Comparison of ENCODE assay signal across 19 cellular contexts in genomic region chr11:134365011-134365925, GRCh38. TPM values are rescaled to one million over a fixed set of nuclear protein-coding genes. Genes with fewer than 3 reads are reported as not detected.
DNase-seq lines count a peak whose midpoint lies in the region; ATAC-seq and TF ChIP-seq lines count a peak whose summit lies in the region.
"Had no signal": no experiment of that assay in that cellular context is flagged by ENCODE, and none has a peak within 500 bp of the region (broad histone marks: within the 10 kb centered on the region; RNA-seq: fewer than 3 reads in every experiment).

No MANE protein-coding gene starts in this region.

- 59 to 61% methylated on average over 22 of the region's 22 CpGs for WGBS in aorta, 2 donors

- no peak for TF ChIP-seq CTCF in glutamatergic neuron (IDR thresholded peaks at IDR 0.05; ENCODE audit: partially characterized antibody, unreplicated experiment)

- H3K4me3 Mint-ChIP-seq in activated naive CD8-positive, alpha-beta T cell treated with anti-CD3 and anti-CD28 coated beads for 36 hours = no peak overlapping the region
- H3K4me3 Mint-ChIP-seq in activated naive CD8-positive, alpha-beta T cell treated with anti-CD3 and anti-CD28 coated beads, Interleukin-2, amount 50 U/mL, for 24 hours = no peak overlapping the region
- no peak overlapping the region for H3K4me3 Mint-ChIP-seq in glutamatergic neuron (ENCODE audit: unreplicated experiment)
- H3K4me3 Mint-ChIP-seq in stimulated activated naive CD8-positive, alpha-beta T cell treated with anti-CD3 and anti-CD28 coated beads, Interleukin-15, amount 100 ng/mL, for 72 hours = no peak overlapping the region

- no peak overlapping the region for H3K4me3 ChIP-seq in aorta (ENCODE audit: low read length in 2 of 2)

- no peaks in the 10 kb centered on the region for H3K36me3 ChIP-seq in aorta (ENCODE audit: control insufficient read depth in 1 of 2, insufficient read depth in 2 of 2, low read length in 1 of 2)

- no peaks in the 10 kb centered on the region for H3K9me3 ChIP-seq in aorta (ENCODE audit: control insufficient read depth, low read length)

- H3K27ac Mint-ChIP-seq in activated naive CD8-positive, alpha-beta T cell treated with anti-CD3 and anti-CD28 coated beads for 36 hours = peak overlapping the region; percentile 25
- no peak overlapping the region for H3K27ac Mint-ChIP-seq in activated naive CD8-positive, alpha-beta T cell treated with anti-CD3 and anti-CD28 coated beads, Interleukin-2, amount 50 U/mL, for 24 hours
- no peak overlapping the region for H3K27ac Mint-ChIP-seq in glutamatergic neuron (ENCODE audit: unreplicated experiment)
- H3K27ac Mint-ChIP-seq in stimulated activated naive CD8-positive, alpha-beta T cell treated with anti-CD3 and anti-CD28 coated beads, Interleukin-15, amount 100 ng/mL, for 72 hours = no peak overlapping the region

- H3K9me3 Mint-ChIP-seq in activated naive CD8-positive, alpha-beta T cell treated with anti-CD3 and anti-CD28 coated beads for 36 hours = no peaks in the 10 kb centered on the region
- no peaks in the 10 kb centered on the region for H3K9me3 Mint-ChIP-seq in activated naive CD8-positive, alpha-beta T cell treated with anti-CD3 and anti-CD28 coated beads, Interleukin-2, amount 50 U/mL, for 24 hours
- peaks cover 11% of the 10 kb centered on the region for H3K9me3 Mint-ChIP-seq in glutamatergic neuron (ENCODE audit: unreplicated experiment)
- H3K9me3 Mint-ChIP-seq in stimulated activated naive CD8-positive, alpha-beta T cell treated with anti-CD3 and anti-CD28 coated beads, Interleukin-15, amount 100 ng/mL, for 72 hours = no peaks in the 10 kb centered on the region

- H3K4me1 Mint-ChIP-seq in activated naive CD8-positive, alpha-beta T cell treated with anti-CD3 and anti-CD28 coated beads for 36 hours = peaks cover 6% of the 10 kb centered on the region
- no peaks in the 10 kb centered on the region for H3K4me1 Mint-ChIP-seq in activated naive CD8-positive, alpha-beta T cell treated with anti-CD3 and anti-CD28 coated beads, Interleukin-2, amount 50 U/mL, for 24 hours
- peaks cover 9% of the 10 kb centered on the region for H3K4me1 Mint-ChIP-seq in glutamatergic neuron (ENCODE audit: low read depth, unreplicated experiment)
- H3K4me1 Mint-ChIP-seq in stimulated activated naive CD8-positive, alpha-beta T cell treated with anti-CD3 and anti-CD28 coated beads, Interleukin-15, amount 100 ng/mL, for 72 hours = peaks cover 11% of the 10 kb centered on the region

- H3K27me3 ChIP-seq in aorta (ENCODE audit: control insufficient read depth in 1 of 2, insufficient read depth in 2 of 2, low read length in 1 of 2) = no peaks in the 10 kb centered on the region

- no peak for DNase-seq in activated naive CD8-positive, alpha-beta T cell treated with anti-CD3 and anti-CD28 coated beads for 36 hours
- no peak for DNase-seq in activated naive CD8-positive, alpha-beta T cell treated with anti-CD3 and anti-CD28 coated beads, Interleukin-2, amount 50 U/mL, for 24 hours
- DNase-seq in glutamatergic neuron (peak; percentile 22), occipital lobe (lab: John Stamatoyannopoulos, UW) (peak; percentile 59), aorta (peak; percentile 26 to 61)
- DNase-seq in stimulated activated naive CD8-positive, alpha-beta T cell treated with anti-CD3 and anti-CD28 coated beads, Interleukin-15, amount 100 ng/mL, for 72 hours = no peak
- DNase-seq: 8988T, DMS153, Kasumi-1, NCI-H187 treated with DMSO at 0.1 percent for 48 hours, NCI-H2171, NCI-H446 treated with DMSO at 0.1 percent for 48 hours, SHP77 had no signal

- peaks cover 8% of the 10 kb centered on the region for H3K27me3 Mint-ChIP-seq in activated naive CD8-positive, alpha-beta T cell treated with anti-CD3 and anti-CD28 coated beads for 36 hours
- peaks cover 6% of the 10 kb centered on the region for H3K27me3 Mint-ChIP-seq in activated naive CD8-positive, alpha-beta T cell treated with anti-CD3 and anti-CD28 coated beads, Interleukin-2, amount 50 U/mL, for 24 hours
- H3K27me3 Mint-ChIP-seq in glutamatergic neuron (ENCODE audit: unreplicated experiment) = peaks cover 2% of the 10 kb centered on the region
- H3K27me3 Mint-ChIP-seq in stimulated activated naive CD8-positive, alpha-beta T cell treated with anti-CD3 and anti-CD28 coated beads, Interleukin-15, amount 100 ng/mL, for 72 hours = peaks cover 21% of the 10 kb centered on the region

- no peaks in the 10 kb centered on the region for H3K4me1 ChIP-seq in aorta (ENCODE audit: control insufficient read depth in 1 of 2, insufficient read depth in 2 of 2, low read length in 2 of 2)

- H3K27ac ChIP-seq in aorta (ENCODE audit: low read depth in 1 of 2, low read length in 2 of 2) = no peak overlapping the region
- H3K27ac ChIP-seq: C4-2B had no signal

- intact Hi-C loops in aorta (cut with DNase I) = no loop called here

- H3K36me3 Mint-ChIP-seq in activated naive CD8-positive, alpha-beta T cell treated with anti-CD3 and anti-CD28 coated beads for 36 hours = peaks cover 3% of the 10 kb centered on the region
- H3K36me3 Mint-ChIP-seq in activated naive CD8-positive, alpha-beta T cell treated with anti-CD3 and anti-CD28 coated beads, Interleukin-2, amount 50 U/mL, for 24 hours (ENCODE audit: low read depth) = no peaks in the 10 kb centered on the region
- H3K36me3 Mint-ChIP-seq in glutamatergic neuron (ENCODE audit: unreplicated experiment) = peaks cover 6% of the 10 kb centered on the region

- ATAC-seq in activated naive CD8-positive, alpha-beta T cell treated with anti-CD3 and anti-CD28 coated beads, Interleukin-2, amount 50 U/mL, for 24 hours = no peak
- no peak for ATAC-seq in aorta (ENCODE audit: low FRiP score)
- no peak for ATAC-seq in HG03520 (IDR thresholded peaks at IDR 0.05; ENCODE audit: unreplicated experiment)
- no peak for ATAC-seq in stimulated activated naive CD8-positive, alpha-beta T cell treated with anti-CD3 and anti-CD28 coated beads, Interleukin-15, amount 100 ng/mL, for 72 hours
- no peak for ATAC-seq in HG03108 (IDR thresholded peaks at IDR 0.05; ENCODE audit: unreplicated experiment)
- ATAC-seq: HCT116, Panc1 had no signal

RNA-seq across cellular contexts. Expression of gene GLB1L2, which starts 33.5 kb away (rescaled TPM):
- 1 to 10 TPM; 9.1 to 9.3 TPM for total RNA-seq in activated naive CD8-positive, alpha-beta T cell treated with anti-CD3 and anti-CD28 coated beads for 36 hours
- total RNA-seq in glutamatergic neuron (ENCODE audit: unreplicated experiment) (1.0 TPM), occipital lobe (1.1 TPM), aorta (1 to 10 TPM in 1 of 2 donors, under 1 TPM in 1; 0.94 to 1.5 TPM)
- polyA plus RNA-seq in aorta = 1 to 10 TPM in 1 of 2 donors, not detected in 1; 2.2 TPM

RNA-seq across cellular contexts. Expression of gene B3GAT1, which starts 46.8 kb away (rescaled TPM):
- total RNA-seq in activated naive CD8-positive, alpha-beta T cell treated with anti-CD3 and anti-CD28 coated beads for 36 hours = under 1 TPM in 1 of 2 experiments, not detected in 1; 0.04 TPM
- 240 TPM for total RNA-seq in glutamatergic neuron (ENCODE audit: unreplicated experiment)
- 34.6 TPM for total RNA-seq in occipital lobe
- total RNA-seq in aorta = under 1 TPM; 0.16 to 0.39 TPM
- polyA plus RNA-seq in aorta = not detected
- total RNA-seq: G401 had no signal

Comparison
In these comparisons a context has a peak if more than half of its experiments do, and no peak if none do; other contexts are left out.
1. DNase-seq: peak in glutamatergic neuron (single experiment), occipital lobe (single experiment) and aorta (2 of 2); none in activated naive CD8-positive, alpha-beta T cell treated with anti-CD3 and anti-CD28 coated beads for 36 hours (single experiment), activated naive CD8-positive, alpha-beta T cell treated with anti-CD3 and anti-CD28 coated beads, Interleukin-2, amount 50 U/mL, for 24 hours (single experiment) and stimulated activated naive CD8-positive, alpha-beta T cell treated with anti-CD3 and anti-CD28 coated beads, Interleukin-15, amount 100 ng/mL, for 72 hours (0 of 2).
2. RNA of gene B3GAT1, which starts 46.8 kb away (total RNA-seq): 240 TPM in glutamatergic neuron (single experiment) and 34.6 TPM in occipital lobe (single experiment); 0.16 to 0.39 TPM in aorta and 0.04 TPM in activated naive CD8-positive, alpha-beta T cell treated with anti-CD3 and anti-CD28 coated beads for 36 hours; every median in the first group is over 10 times any median in the second.